In genomic region chr9:5832543-5833529, GRCh38 we compare ENCODE assay signal across 8 cellular contexts. TPM values are rescaled to one million over a fixed set of nuclear protein-coding genes. Genes with fewer than 3 reads are reported as not detected.
A peak's percentile ranks its signal among the peaks of the same experiment; 100 is the strongest.
DNase-seq lines count a peak whose midpoint lies in the region; ATAC-seq, FAIRE-seq and TF ChIP-seq lines count a peak whose summit lies in the region.

Gene ERMP1, minus strand, starts transcription at chr9:5833117. Its CDS starts 90 bp downstream, at chr9:5833027.

- no peaks in the 10 kb centered on the region for H4K20me1 ChIP-seq in keratinocyte (ENCODE audit: control insufficient read depth, extremely low read depth, insufficient read depth, low read length)

- peak; percentile 76 for DNase-seq in AG10803 (ENCODE audit: low read depth)
- DNase-seq in NCI-H2227 treated with DMSO at 0.1 percent for 48 hours (lab: John Stamatoyannopoulos, UW), result peak; percentile 80
- peak; percentile 77 to 86 (median 82) for DNase-seq in activated CD4-positive, CD25-positive, alpha-beta regulatory T cell (lab: John Stamatoyannopoulos, UW)
- DNase-seq in central memory CD4-positive, alpha-beta T cell, result peak; percentile 88
- no peak for DNase-seq in keratinocyte (ENCODE audit: low read depth, low spot score)
- DNase-seq in stimulated activated CD4-positive, alpha-beta T cell treated with anti-CD3 and anti-CD28 coated beads, Interleukin-15, amount 100 ng/mL, for 1 hour (ENCODE audit: low read depth in 1 of 2, low spot score in 1 of 2), result peak; percentile 84 to 89

- no peaks in the 10 kb centered on the region for H3K9me3 ChIP-seq in keratinocyte (ENCODE audit: control insufficient read depth, low read depth, low read length)

- no peaks in the 10 kb centered on the region for H3K27me3 ChIP-seq in keratinocyte (ENCODE audit: control insufficient read depth, extremely low read depth, insufficient read depth, low read length)

- peak within 1 kb of the TSS; percentile 47 for H3K27ac ChIP-seq in keratinocyte (ENCODE audit: control insufficient read depth, insufficient read depth, low read length)

- peaks cover 12% of the 10 kb centered on the region for H3K79me2 ChIP-seq in keratinocyte (ENCODE audit: control insufficient read depth, insufficient read depth, low read length)

- no peak for FAIRE-seq in keratinocyte (lab: Jason Lieb, UNC)

- peak within 1 kb of the TSS; percentile 65 for H3K4me3 ChIP-seq in AG10803 (ENCODE audit: low read length)
- peak within 1 kb of the TSS; percentile 80 to 94 (median 89) for H3K4me3 ChIP-seq in keratinocyte (ENCODE audit: control insufficient read depth in 2 of 3, extremely low read depth in 1 of 3, insufficient read depth in 2 of 3, low read depth in 1 of 3, low read length in 3 of 3)

- ATAC-seq in GM19023 (IDR thresholded peaks at IDR 0.05; ENCODE audit: unreplicated experiment) (peak; percentile 85), HG03196 (IDR thresholded peaks at IDR 0.05; ENCODE audit: unreplicated experiment) (peak; percentile 81)

- peaks cover 4% of the 10 kb centered on the region in 2 experiments for H3K36me3 ChIP-seq in keratinocyte (ENCODE audit: control insufficient read depth in 2 of 2, extremely low read depth in 1 of 2, insufficient read depth in 2 of 2, low read length in 2 of 2)

- H3K4me1 ChIP-seq in keratinocyte (ENCODE audit: control insufficient read depth, extremely low read depth, insufficient read depth, low read length), result peaks cover 9% of the 10 kb centered on the region

- peak within 1 kb of the TSS; percentile 77 for H3K9ac ChIP-seq in keratinocyte (ENCODE audit: control insufficient read depth, extremely low read depth, insufficient read depth, low read length)

- peak; percentile 54 for TF ChIP-seq CTCF in AG10803 (conservative IDR thresholded peaks at IDR 0.05; ENCODE audit: low read length)
- TF ChIP-seq CTCF in keratinocyte (optimal IDR thresholded peaks at IDR 0.05 in 1 of 3, IDR thresholded peaks at IDR 0.05 in 1 of 3, conservative IDR thresholded peaks at IDR 0.05 in 1 of 3; ENCODE audit: extremely low read depth in 1 of 3, insufficient read depth in 2 of 3, low read length in 3 of 3), result peak; percentile 65 to 93 (median 91)

- H3K4me2 ChIP-seq in keratinocyte (ENCODE audit: control insufficient read depth, extremely low read depth, insufficient read depth, low read depth, low read length), result peak within 1 kb of the TSS; percentile 86

- peak within 1 kb of the TSS; percentile 90 for H2AFZ ChIP-seq in keratinocyte (ENCODE audit: control insufficient read depth, low read length)

- dilution Hi-C loops in keratinocyte (cut with MboI; ENCODE audit: extremely low pct_ligation_motif_present, low sequenced_read_pairs), result no loop called here

- H3K9me1 ChIP-seq in keratinocyte (ENCODE audit: control insufficient read depth, extremely low read depth, insufficient read depth, low read length), result no peaks in the 10 kb centered on the region

RNA-seq across cellular contexts. Expression of gene ERMP1, which starts in this region (rescaled TPM):
- polyA plus RNA-seq in keratinocyte, result 18.2 to 30.2 TPM (median 27.0 TPM) in 3 replicates
- polyA plus RNA-seq in keratinocyte (2011; ENCODE audit: low read depth), result 6.9 TPM
- 7.1 and 14.8 TPM in 2 replicates for polyA plus RNA-seq in keratinocyte (2011; cell fraction: cytosol; rRNA removed)
- polyA plus RNA-seq in keratinocyte (2011; cell fraction: nucleus; rRNA removed), result 37.7 and 48.5 TPM in 2 replicates
- polyA plus RNA-seq in keratinocyte (2012; ENCODE audit: low replicate concordance), result 16.3 and 17.8 TPM in 2 replicates
- 21.8 to 45.3 TPM (median 42.6 TPM) in 3 replicates for polyA minus RNA-seq in keratinocyte
- 16.9 TPM for polyA minus RNA-seq in keratinocyte (2011; cell fraction: cytosol; rRNA and poly(A)+ RNA removed)
- 49.9 and 90.3 TPM in 2 replicates for polyA minus RNA-seq in keratinocyte (2011; cell fraction: nucleus; rRNA and poly(A)+ RNA removed)
